ENCODE assay signal across 1 cellular context in the genomic region with DNA sequence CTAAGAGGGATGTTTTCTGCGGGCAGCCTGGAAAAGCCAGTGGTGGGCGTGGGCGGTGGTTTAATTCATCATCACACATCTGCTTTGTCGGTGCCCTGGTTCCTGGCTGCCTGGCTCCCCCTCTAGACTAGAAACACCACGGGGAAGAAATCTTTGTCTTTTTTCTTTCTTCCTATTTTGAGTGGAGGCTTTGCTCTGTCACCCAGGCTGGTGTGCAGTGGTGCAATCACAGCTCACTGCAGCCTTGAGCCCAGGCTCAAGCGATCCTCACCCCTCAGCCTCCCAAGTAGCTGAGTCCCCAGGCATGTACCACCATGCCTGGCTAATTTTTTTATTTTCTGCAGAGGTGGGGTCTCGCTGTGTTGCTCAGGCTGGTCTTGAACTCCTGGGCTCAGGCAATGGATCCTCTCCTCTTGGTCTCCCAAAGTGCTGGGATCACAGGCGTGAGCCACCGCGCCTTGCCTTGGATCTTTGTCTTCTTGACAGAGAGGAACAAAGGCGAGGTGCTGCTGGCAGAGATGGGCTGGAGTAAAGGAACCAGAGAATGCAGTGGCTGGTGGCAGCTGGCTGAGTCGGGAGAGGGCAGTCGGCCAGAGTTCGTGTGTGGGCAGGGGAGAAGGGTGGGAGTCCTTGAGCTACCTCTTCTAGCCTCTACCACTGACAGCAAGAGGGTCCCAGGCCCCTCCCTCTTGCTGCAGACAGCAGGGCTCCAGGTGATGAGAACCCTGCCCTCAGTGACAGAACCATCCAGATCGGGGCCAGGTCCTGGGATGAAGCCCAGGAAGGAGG.
A peak's percentile ranks its signal among the peaks of the same experiment; 100 is the strongest.
TF ChIP-seq lines count a peak whose summit lies in the region.

No MANE protein-coding gene starts in this region.

TF ChIP-seq in IMR-90, 13 proteins besides CTCF, POLR2A, EP300 and RAD21 (continued from another document):
- TF ChIP-seq FOS (IDR thresholded peaks at IDR 0.05; ENCODE audit: low read depth, low read length), result no peak
- no peak for TF ChIP-seq USF2 (IDR thresholded peaks at IDR 0.05; ENCODE audit: low read depth, low read length)
- TF ChIP-seq CEBPB (IDR thresholded peaks at IDR 0.05; ENCODE audit: low read depth, low read length), result peak; percentile 38
